ENCODE assay signal across 15 cellular contexts in the genomic region with DNA sequence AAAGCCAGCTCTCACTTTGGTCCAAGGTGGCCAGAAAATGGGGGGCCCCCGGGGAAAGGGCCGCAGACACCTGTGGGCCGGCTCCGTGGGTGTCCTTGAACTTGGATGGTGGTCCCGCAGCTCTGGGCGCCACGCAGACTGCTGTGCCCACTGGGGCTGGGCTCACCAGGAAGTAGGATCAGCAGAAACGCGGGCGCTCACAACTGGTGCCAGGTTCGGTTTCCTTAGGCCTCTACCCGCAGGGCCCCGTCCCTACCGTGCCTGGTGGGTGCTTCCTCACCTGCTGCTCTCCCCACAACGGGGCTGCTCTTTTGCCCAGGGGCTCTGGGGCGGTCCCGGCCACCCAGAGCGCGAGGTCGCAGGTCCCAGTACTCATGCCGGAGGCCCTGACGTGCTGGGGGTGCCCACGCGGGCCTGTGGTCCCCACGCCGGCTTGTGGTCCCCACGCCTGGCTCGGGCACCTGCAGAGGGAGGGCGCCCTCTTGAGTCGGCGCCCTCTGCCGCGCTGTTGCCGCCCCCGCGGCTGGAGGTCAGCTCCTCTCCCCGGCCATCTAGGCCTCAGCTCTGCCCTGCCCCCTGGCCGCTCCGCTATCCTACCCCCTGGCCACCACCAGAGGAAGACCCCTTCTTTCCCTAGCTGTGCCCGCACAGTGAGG.
DNase-seq lines count a peak whose midpoint lies in the region; ATAC-seq and TF ChIP-seq lines count a peak whose summit lies in the region.
"Had no signal": no experiment of that assay in that cellular context is flagged by ENCODE, and none has a peak within 500 bp of the region (broad histone marks: within the 10 kb centered on the region; RNA-seq: fewer than 3 reads in every experiment).

No MANE protein-coding gene starts in this region.

- H3K27ac ChIP-seq in H9 (ENCODE audit: insufficient read length, low read depth, low read length) (no peak overlapping the region), stomach (no peak overlapping the region)
- H3K27ac ChIP-seq: C4-2B had no signal

- H3K4me3 ChIP-seq in stomach = no peak overlapping the region

- no peak overlapping the region for H2BK5ac ChIP-seq in H9 (ENCODE audit: insufficient read length, low read length)

- no peak overlapping the region for H3K4ac ChIP-seq in H9 (ENCODE audit: low read depth, low read length)

- POLR2A ChIA-PET in GM10248 (lab: Yijun Ruan, JAX) = no interaction called here

- no peak overlapping the region for H3K23ac ChIP-seq in H9 (ENCODE audit: insufficient read length, low read depth, low read length)

- no peak overlapping the region for H3T11ph ChIP-seq in H9 (ENCODE audit: low read length)

- TF ChIP-seq CTCF in GM10248 (IDR thresholded peaks at IDR 0.05; ENCODE audit: control extremely low read depth, extremely low read depth, low read depth, missing control alignments) (no peak), H9 (conservative IDR thresholded peaks at IDR 0.05) (no peak), osteocyte (IDR thresholded peaks at IDR 0.05) (no peak), stomach (IDR thresholded peaks at IDR 0.05) (no peak)

- no peaks in the 10 kb centered on the region for H3K36me3 ChIP-seq in stomach

- H3K9me3 Mint-ChIP-seq in H9 (peaks cover 82 to 87% of the 10 kb centered on the region in 2 experiments), osteocyte (ENCODE audit: unreplicated experiment) (peaks cover 18% of the 10 kb centered on the region)
- peaks cover 0 to 9% of the 10 kb centered on the region in 2 donors for H3K9me3 Mint-ChIP-seq in stimulated activated naive CD8-positive, alpha-beta T cell treated with anti-CD3 and anti-CD28 coated beads, Interleukin-15, amount 100 ng/mL, for 72 hours
- H3K9me3 Mint-ChIP-seq: CD4-positive, alpha-beta T cell had no signal

- no peak overlapping the region for H3K4me2 ChIP-seq in H9 (ENCODE audit: insufficient read depth, insufficient read length, low read length)

- H3K4me3 Mint-ChIP-seq in H9 (no peak overlapping the region), osteocyte (ENCODE audit: unreplicated experiment) (no peak overlapping the region)
- no peak overlapping the region for H3K4me3 Mint-ChIP-seq in stimulated activated naive CD8-positive, alpha-beta T cell treated with anti-CD3 and anti-CD28 coated beads, Interleukin-15, amount 100 ng/mL, for 72 hours
- H3K4me3 Mint-ChIP-seq: CD4-positive, alpha-beta T cell; IgD-negative memory B cell had no signal

- no peak overlapping the region for H3K14ac ChIP-seq in H9 (ENCODE audit: insufficient read depth, low read length)

- H4K91ac ChIP-seq in H9 (ENCODE audit: insufficient read length, low read depth, low read length) = no peak overlapping the region

- no peak for TF ChIP-seq POLR2A in stomach (IDR thresholded peaks at IDR 0.05)

- H3K36me3 Mint-ChIP-seq in H9 (ENCODE audit: insufficient read depth in 1 of 3, low read depth in 3 of 3) (peaks cover 0 to 29% (median 12%) of the 10 kb centered on the region in 3 experiments; a peak in 6 of 7 replicates), osteocyte (ENCODE audit: unreplicated experiment) (no peaks in the 10 kb centered on the region)
- H3K36me3 Mint-ChIP-seq: IgD-negative memory B cell had no signal

- H3K9ac ChIP-seq in H9 (ENCODE audit: extremely low read depth, insufficient read length, low read length) = no peak overlapping the region

- H3K27ac Mint-ChIP-seq in H9 (no peak overlapping the region), osteocyte (ENCODE audit: unreplicated experiment) (no peak overlapping the region)
- H3K27ac Mint-ChIP-seq in stimulated activated naive CD8-positive, alpha-beta T cell treated with anti-CD3 and anti-CD28 coated beads, Interleukin-15, amount 100 ng/mL, for 72 hours = no peak overlapping the region
- H3K27ac Mint-ChIP-seq: CD4-positive, alpha-beta T cell; IgD-negative memory B cell had no signal

- H3K27me3 Mint-ChIP-seq in H9 (ENCODE audit: low read depth) (peaks cover 3% of the 10 kb centered on the region), osteocyte (ENCODE audit: unreplicated experiment) (no peaks in the 10 kb centered on the region)
- no peaks in the 10 kb centered on the region for H3K27me3 Mint-ChIP-seq in stimulated activated naive CD8-positive, alpha-beta T cell treated with anti-CD3 and anti-CD28 coated beads, Interleukin-15, amount 100 ng/mL, for 72 hours
- H3K27me3 Mint-ChIP-seq: CD4-positive, alpha-beta T cell; IgD-negative memory B cell had no signal

- no peak overlapping the region for H3K56ac ChIP-seq in H9 (ENCODE audit: insufficient read length, low read depth, low read length)

- no peaks in the 10 kb centered on the region for H3K79me2 ChIP-seq in H9 (ENCODE audit: insufficient read depth, low read length)

- DNase-seq in GM10248 (ENCODE audit: extremely low spot score) (peak; percentile 4), H9 (peak; percentile 40), osteocyte (ENCODE audit: extremely low spot score, unreplicated experiment) (peak; percentile 84), stomach (no peak)
- DNase-seq in stimulated activated naive CD8-positive, alpha-beta T cell treated with anti-CD3 and anti-CD28 coated beads, Interleukin-15, amount 100 ng/mL, for 72 hours = no peak
- no peak for DNase-seq in stimulated activated CD4-positive, alpha-beta T cell treated with anti-CD3 and anti-CD28 coated beads, Interleukin-4, amount 100 ng/mL, for 1 hour
- no peak for DNase-seq in stimulated activated CD4-positive, alpha-beta T cell treated with anti-CD3 and anti-CD28 coated beads, Interleukin-2, amount 100 ng/mL, for 48 hours
- DNase-seq: ACHN; Caco-2; CD4-positive, alpha-beta T cell; GOT3; H7 had no signal

- TF ChIP-seq EP300 in stomach (IDR thresholded peaks at IDR 0.05) = no peak

- H3K4me1 Mint-ChIP-seq in H9 (no peaks in the 10 kb centered on the region), osteocyte (ENCODE audit: unreplicated experiment) (no peaks in the 10 kb centered on the region)
- no peaks in the 10 kb centered on the region for H3K4me1 Mint-ChIP-seq in stimulated activated naive CD8-positive, alpha-beta T cell treated with anti-CD3 and anti-CD28 coated beads, Interleukin-15, amount 100 ng/mL, for 72 hours

- H3K9me3 ChIP-seq in H9 (ENCODE audit: control insufficient read depth, low read depth, low read length) (peaks cover 87% of the 10 kb centered on the region), stomach (peaks cover 0 to 24% (median 7%) of the 10 kb centered on the region in 4 donors)
- H3K9me3 ChIP-seq: Caco-2 had no signal

- no peak overlapping the region for H2AK5ac ChIP-seq in H9 (ENCODE audit: insufficient read length, low read length)

- peak; percentile 33 for ATAC-seq in stimulated activated naive CD8-positive, alpha-beta T cell treated with anti-CD3 and anti-CD28 coated beads, Interleukin-15, amount 100 ng/mL, for 72 hours
- ATAC-seq: HepG2 had no signal

- H2AFZ ChIP-seq in H9 (ENCODE audit: low read length) = no peak overlapping the region

- no peak overlapping the region for H3K18ac ChIP-seq in H9 (ENCODE audit: insufficient read length, low read depth, low read length)

- H2BK15ac ChIP-seq in H9 (ENCODE audit: low read depth, low read length) = no peak overlapping the region

- H3K23me2 ChIP-seq in H9 (ENCODE audit: insufficient read length, low read depth, low read length, poor library complexity, severe bottlenecking) = no peaks in the 10 kb centered on the region

- WGBS in H9 (ENCODE audit: extremely low coverage, insufficient read length, low lambda C conversion rate) = no CpG with 5 or more reads among the region's 40 CpGs
- WGBS in stomach, 5 donors = 78 to 87% (median 80%) methylated on average over 29 to 40 of the region's 40 CpGs

- H3K79me1 ChIP-seq in H9 (ENCODE audit: insufficient read depth, low read depth, low read length, poor library complexity, severe bottlenecking) = no peaks in the 10 kb centered on the region

- no peak overlapping the region for H4K8ac ChIP-seq in H9 (replicated peaks; ENCODE audit: insufficient read length, low read depth, low read length)

- no peaks in the 10 kb centered on the region for H4K20me1 ChIP-seq in H9 (ENCODE audit: control insufficient read depth, insufficient read depth, insufficient read length)

- H2BK12ac ChIP-seq in H9 (ENCODE audit: insufficient read length, low read depth, low read length) = no peak overlapping the region

- no peak overlapping the region for H4K5ac ChIP-seq in H9 (ENCODE audit: insufficient read length, low read depth, low read length)

- no peak overlapping the region for H2BK20ac ChIP-seq in H9 (ENCODE audit: low read depth, low read length, poor library complexity, severe bottlenecking)

- no peak overlapping the region for H2BK120ac ChIP-seq in H9 (ENCODE audit: low read depth, low read length, poor library complexity, severe bottlenecking)

- intact Hi-C loops in stomach (cut with DNase I; ENCODE audit: low total_unique reads) = no loop called here

- CTCF ChIA-PET in GM10248 (lab: Yijun Ruan, JAX) = interaction anchor here (1.2 kb wide), 1 partner anchor 10 kb away, joined by 3 read pairs; no protein-coding TSS in a partner anchor

- H3K4me1 ChIP-seq in H9 (ENCODE audit: insufficient read depth, low read length) = no peaks in the 10 kb centered on the region
- no peaks in the 10 kb centered on the region for H3K4me1 ChIP-seq in stomach
- H3K4me1 ChIP-seq: Caco-2 had no signal

- no peaks in the 10 kb centered on the region for H3K27me3 ChIP-seq in H9 (ENCODE audit: insufficient read depth, low read length)
- H3K27me3 ChIP-seq in stomach = no peaks in the 10 kb centered on the region

Comparison
In these comparisons a context has a peak if more than half of its experiments do, and no peak if none do; other contexts are left out.
1. DNase-seq: peak in GM10248 (single experiment), H9 (single experiment) and osteocyte (single experiment); none in stimulated activated naive CD8-positive, alpha-beta T cell treated with anti-CD3 and anti-CD28 coated beads, Interleukin-15, amount 100 ng/mL, for 72 hours (0 of 2), stimulated activated CD4-positive, alpha-beta T cell treated with anti-CD3 and anti-CD28 coated beads, Interleukin-4, amount 100 ng/mL, for 1 hour (single experiment), stimulated activated CD4-positive, alpha-beta T cell treated with anti-CD3 and anti-CD28 coated beads, Interleukin-2, amount 100 ng/mL, for 48 hours (0 of 2) and stomach (single experiment).